31 cellular contexts compared by ENCODE assay signal in the genomic region with DNA sequence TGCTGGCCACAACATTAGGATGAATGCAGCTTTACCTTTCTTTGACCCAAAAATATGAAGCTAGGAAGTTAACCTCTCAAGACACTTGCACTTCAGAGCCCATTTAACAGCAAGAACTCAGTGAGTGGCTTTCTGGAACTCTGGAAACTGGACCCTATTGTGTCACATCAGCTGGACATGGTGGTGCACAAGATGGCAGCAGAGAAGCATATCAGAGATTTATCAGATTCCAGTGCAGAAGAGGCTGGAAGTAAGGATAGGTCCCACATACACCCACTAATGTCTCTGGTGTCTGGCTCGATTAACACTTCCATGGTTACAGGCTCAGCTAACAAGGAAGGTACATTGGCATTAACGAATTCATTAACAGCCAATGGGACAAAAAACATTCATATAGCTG.
A peak's percentile ranks its signal among the peaks of the same experiment; 100 is the strongest.
DNase-seq lines count a peak whose midpoint lies in the region; ATAC-seq, FAIRE-seq and TF ChIP-seq lines count a peak whose summit lies in the region.
"Had no signal": no experiment of that assay in that cellular context is flagged by ENCODE, and none has a peak within 500 bp of the region (broad histone marks: within the 10 kb centered on the region; RNA-seq: fewer than 3 reads in every experiment).

No MANE protein-coding gene starts in this region.

- DNase-seq in A549 (ENCODE audit: low read depth in 1 of 2, low spot score in 1 of 2) (peak in 1 of 2 experiments; percentile 33), LNCaP clone FGC (ENCODE audit: low read depth) (no peak), fibroblast of gingiva (ENCODE audit: low read depth) (peak; percentile 0), renal cortical epithelial cell (ENCODE audit: low read depth) (peak; percentile 2), NCI-H146 (lab: John Stamatoyannopoulos, UW) (no peak)
- DNase-seq: 8988T; AML-193; CD4-positive, alpha-beta T cell; COR-L47; EL; GDM1; Kasumi-1; NCI-H1048; NCI-H1417 treated with DMSO at 0.1 percent for 48 hours; NCI-H187; NCI-H2081 treated with DMSO at 0.1 percent for 48 hours; NCI-H2171; NCI-H226; NCI-H510A; NCI-H69; SIG-M5 had no signal

- no peak for TF ChIP-seq EP300 in A549 (IDR thresholded peaks at IDR 0.05)

- no peak for FAIRE-seq in A549 (lab: Jason Lieb, UNC)
- FAIRE-seq: GM12878, H1, HTR-8/SVneo, K562 had no signal

- no peak overlapping the region for H3K27ac ChIP-seq in A549
- H3K27ac ChIP-seq: BLaER1 treated with 17β-estradiol and CSF1 and Interleukin-3, amounts not matched to agents 10 nM and 100 nM; SK-N-MC had no signal

- TF ChIP-seq POLR2A in A549 (IDR thresholded peaks at IDR 0.05; ENCODE audit: low read length): no peak

- no peak overlapping the region for H3K4me3 ChIP-seq in A549
- no peak overlapping the region for H3K4me3 ChIP-seq in LNCaP clone FGC (ENCODE audit: low read depth, low read length)
- H3K4me3 ChIP-seq: BLaER1 treated with 17β-estradiol and CSF1 and Interleukin-3, amounts not matched to agents 10 nM and 100 nM; GM12878; K562; SK-N-MC had no signal

- CTCF ChIA-PET in A549 (lab: Yijun Ruan, JAX): no interaction called here

- TF ChIP-seq RAD21 in A549 (conservative IDR thresholded peaks at IDR 0.05 in 1 of 2, IDR thresholded peaks at IDR 0.05 in 1 of 2): no peak

- H3K9me3 ChIP-seq in A549: no peaks in the 10 kb centered on the region
- H3K9me3 ChIP-seq: BLaER1 treated with 17β-estradiol and CSF1 and Interleukin-3, amounts not matched to agents 10 nM and 100 nM had no signal

- POLR2A ChIA-PET in A549 (lab: Yijun Ruan, JAX): no interaction called here

- no peak for ATAC-seq in A549
- ATAC-seq in GM21390 (IDR thresholded peaks at IDR 0.05; ENCODE audit: unreplicated experiment): no peak
- no peak for ATAC-seq in HG03442 (IDR thresholded peaks at IDR 0.05; ENCODE audit: unreplicated experiment)
- ATAC-seq: GM12878, HCT116, K562, Panc1 had no signal

- 45% methylated on average over 2 of the region's 2 CpGs for WGBS in A549 (ENCODE audit: missing lambda C conversion rate)

- no peak overlapping the region for H3K4me2 ChIP-seq in A549
- H3K4me2 ChIP-seq: BLaER1 treated with 17β-estradiol and CSF1 and Interleukin-3, amounts not matched to agents 10 nM and 100 nM had no signal

- no peak for TF ChIP-seq CTCF in A549 (IDR thresholded peaks at IDR 0.05)
- peak; percentile 11; the same call in 1 of the 2 replicates for TF ChIP-seq CTCF in LNCaP clone FGC (IDR thresholded peaks at IDR 0.05; ENCODE audit: control insufficient read depth, extremely low read depth, insufficient read depth)

- no peaks in the 10 kb centered on the region for H3K4me1 ChIP-seq in A549
- H3K4me1 ChIP-seq: BLaER1 treated with 17β-estradiol and CSF1 and Interleukin-3, amounts not matched to agents 10 nM and 100 nM had no signal

TF ChIP-seq in A549, 52 proteins besides CTCF, POLR2A, EP300 and RAD21:
- 0 out of 3 replicates have a peak, but pooled peaks have one; percentile 7 for TF ChIP-seq SMC3 (IDR thresholded peaks at IDR 0.05)
- no peak for TF ChIP-seq HDAC2 (IDR thresholded peaks at IDR 0.05)

Comparison
In these comparisons a context has a peak if more than half of its experiments do, and no peak if none do; other contexts are left out.
1. DNase-seq: peak in fibroblast of gingiva (single experiment) and renal cortical epithelial cell (single experiment); none in LNCaP clone FGC (single experiment) and NCI-H146 (single experiment).